ENCODE assay signal across 8 cellular contexts in the genomic region with DNA sequence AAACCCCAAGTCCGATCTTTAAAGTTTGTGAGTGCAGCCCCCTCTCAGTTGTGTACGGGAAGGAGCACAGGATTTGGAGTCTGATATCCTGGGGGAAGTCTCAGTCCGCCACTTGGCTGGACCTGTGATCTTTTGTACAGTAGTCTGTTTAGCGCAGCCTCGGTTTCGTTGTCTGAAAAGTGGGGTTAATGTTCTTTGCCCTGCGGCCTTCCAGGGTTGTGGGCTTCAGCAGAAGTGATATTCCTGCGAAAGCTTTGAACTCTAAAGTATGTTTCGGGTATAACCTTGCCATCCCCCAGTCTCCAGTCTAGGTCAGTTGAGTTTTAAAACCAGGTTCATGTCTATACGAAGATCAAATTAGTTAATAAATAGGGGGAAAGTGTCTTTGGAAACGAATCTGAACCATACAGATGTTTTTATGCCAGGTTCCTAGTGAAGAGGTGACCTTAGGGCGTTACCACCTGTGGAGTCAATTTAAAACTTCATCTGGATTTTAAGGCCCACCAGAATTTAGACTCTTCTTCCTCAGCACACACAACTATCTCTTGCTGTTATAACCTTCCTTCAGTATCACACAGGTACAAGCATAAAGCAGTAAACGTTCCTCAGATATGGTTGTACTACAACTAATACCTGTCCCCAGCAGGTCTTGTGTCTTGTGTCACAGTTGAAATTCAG. TPM values are rescaled to one million over a fixed set of nuclear protein-coding genes. Genes with fewer than 3 reads are reported as not detected.
A peak's percentile ranks its signal among the peaks of the same experiment; 100 is the strongest.
DNase-seq lines count a peak whose midpoint lies in the region; ATAC-seq and TF ChIP-seq lines count a peak whose summit lies in the region.

No MANE protein-coding gene starts in this region.

- H3K36me3 ChIP-seq in GM06990 (ENCODE audit: control insufficient read depth, insufficient read depth, low read length): no peaks in the 10 kb centered on the region
- H3K36me3 ChIP-seq in adipocyte (ENCODE audit: control insufficient read depth, insufficient read depth, low read length, severe bottlenecking): no peaks in the 10 kb centered on the region
- H3K36me3 ChIP-seq in testis (ENCODE audit: low read depth, missing control alignments): no peaks in the 10 kb centered on the region

- peak overlapping the region; percentile 91 to 93 for H3K27ac ChIP-seq in testis

- no peak for TF ChIP-seq CTCF in GM06990 (IDR thresholded peaks at IDR 0.05; ENCODE audit: insufficient read depth, low read length, poor library complexity, severe bottlenecking)
- no peak for TF ChIP-seq CTCF in HFF-Myc (IDR thresholded peaks at IDR 0.05; ENCODE audit: low read depth, low read length, missing control alignments)
- TF ChIP-seq CTCF in testis (IDR thresholded peaks at IDR 0.05): no peak

- H3K4me1 ChIP-seq in adipocyte (ENCODE audit: control insufficient read depth, insufficient read depth, low read length) (peaks cover 14% of the 10 kb centered on the region), testis (peaks cover 13% of the 10 kb centered on the region)

- H3K9ac ChIP-seq in adipocyte (ENCODE audit: low read length): peak overlapping the region; percentile 92

- H3K4me3 ChIP-seq in GM06990 (replicated peaks; ENCODE audit: low read depth, low read length): peak overlapping the region; percentile 89
- H3K4me3 ChIP-seq in HFF-Myc (replicated peaks; ENCODE audit: low read depth, low read length): peak overlapping the region; percentile 91
- H3K4me3 ChIP-seq in adipocyte (ENCODE audit: low read length): peak overlapping the region; percentile 89
- peak overlapping the region; percentile 87 to 93 for H3K4me3 ChIP-seq in testis

- intact Hi-C loops in testis (cut with DNase I; ENCODE audit: low total_unique reads): no loop called here

- H3K9me3 ChIP-seq in adipocyte (ENCODE audit: control insufficient read depth, low read length) (peaks cover 4% of the 10 kb centered on the region), testis (no peaks in the 10 kb centered on the region)

- DNase-seq in GM06990 (ENCODE audit: extremely low read depth, insufficient read length) (no peak), HFF-Myc (ENCODE audit: extremely low read depth, low read depth) (no peak), adipocyte (ENCODE audit: low read depth) (no peak), kidney glomerular epithelial cell (lab: John Stamatoyannopoulos, UW) (peak; percentile 22), testis (peak; percentile 28), GM03348 (ENCODE audit: low spot score) (no peak)

- H3K27me3 ChIP-seq in GM06990 (replicated peaks; ENCODE audit: control insufficient read depth, insufficient read depth, low read length): no peaks in the 10 kb centered on the region
- H3K27me3 ChIP-seq in adipocyte (replicated peaks; ENCODE audit: control insufficient read depth, insufficient read depth, low read length): no peaks in the 10 kb centered on the region
- H3K27me3 ChIP-seq in testis: no peaks in the 10 kb centered on the region

- 9 to 16% methylated on average over 13 of the region's 13 CpGs for WGBS in testis, 2 donors

- ATAC-seq in GM18873 (IDR thresholded peaks at IDR 0.05; ENCODE audit: low FRiP score, unreplicated experiment): no peak
- ATAC-seq in GM18907 (IDR thresholded peaks at IDR 0.05; ENCODE audit: unreplicated experiment): no peak

- no peak for TF ChIP-seq POLR2A in testis (IDR thresholded peaks at IDR 0.05)

RNA-seq across cellular contexts. Expression of gene R3HCC1L, which starts 0.9 kb away (rescaled TPM):
- 10 to 100 TPM; 38.5 to 39.5 TPM for total RNA-seq in testis
- 36.9 TPM for polyA plus RNA-seq in testis (ENCODE audit: insufficient read depth, low read depth, low replicate concordance)

Comparison
In these comparisons a context has a peak if more than half of its experiments do, and no peak if none do; other contexts are left out.
1. DNase-seq: peak in kidney glomerular epithelial cell (single experiment) and testis (single experiment); none in GM06990 (single experiment), HFF-Myc (single experiment), adipocyte (single experiment) and GM03348 (single experiment).
2. Peak in every context shown above with its lines, with median percentiles within 50 percentile points of each other: H3K4me3 ChIP-seq.